11 cellular contexts compared by ENCODE assay signal in genomic region chr3:14810070-14810732, GRCh38. TPM values are rescaled to one million over a fixed set of nuclear protein-coding genes. Genes with fewer than 3 reads are reported as not detected.
DNase-seq lines count a peak whose midpoint lies in the region; ATAC-seq and TF ChIP-seq lines count a peak whose summit lies in the region.
"Had no signal": no experiment of that assay in that cellular context is flagged by ENCODE, and none has a peak within 500 bp of the region (broad histone marks: within the 10 kb centered on the region; RNA-seq: fewer than 3 reads in every experiment).

No MANE protein-coding gene starts in this region.

- ATAC-seq in thoracic aorta (ENCODE audit: insufficient number of reproducible peaks, low FRiP score, low read depth) (no peak), HG03469 (IDR thresholded peaks at IDR 0.05; ENCODE audit: unreplicated experiment) (no peak), HG02840 (IDR thresholded peaks at IDR 0.05; ENCODE audit: low FRiP score, unreplicated experiment) (no peak)

- TF ChIP-seq CTCF in fibroblast of pulmonary artery (IDR thresholded peaks at IDR 0.05; ENCODE audit: low read length, missing control alignments) (no peak), thoracic aorta (IDR thresholded peaks at IDR 0.05) (no peak)

- WGBS in mesodermal cell (ENCODE audit: insufficient coverage in 2 of 2), 2 experiments: 4 to 5% methylated on average over 28 to 42 of the region's 75 CpGs

- H3K4me1 ChIP-seq in mesodermal cell (ENCODE audit: control insufficient read depth, insufficient read depth, low read length, poor library complexity, severe bottlenecking): peaks cover 8% of the 10 kb centered on the region
- peaks cover 0 to 7% of the 10 kb centered on the region in 2 donors for H3K4me1 ChIP-seq in thoracic aorta (ENCODE audit: control insufficient read depth in 1 of 2, low read depth in 2 of 2)

- DNase-seq in SW480 (ENCODE audit: low spot score): peak; percentile 64
- DNase-seq in fibroblast of pulmonary artery (ENCODE audit: low read depth): peak; percentile 21
- no peak for DNase-seq in thoracic aorta (ENCODE audit: low spot score)
- no peak for DNase-seq in COLO668 (lab: John Stamatoyannopoulos, UW; ENCODE audit: unreplicated experiment)
- no peak for DNase-seq in NK-92 (lab: John Stamatoyannopoulos, UW; ENCODE audit: unreplicated experiment)
- DNase-seq: activated CD4-positive, alpha-beta T cell treated with anti-CD3 and anti-CD28 coated beads for 1 hour; hypothalamus had no signal

- peak overlapping the region; percentile 14 for H3K4me3 ChIP-seq in fibroblast of pulmonary artery (replicated peaks; ENCODE audit: low read depth, low read length)
- peak overlapping the region; percentile 52 for H3K4me3 ChIP-seq in mesodermal cell (ENCODE audit: extremely low read depth, insufficient read depth, low read length, poor library complexity, severe bottlenecking)
- H3K4me3 ChIP-seq in thoracic aorta: peak overlapping the region; percentile 64

- H3K36me3 ChIP-seq in mesodermal cell (ENCODE audit: control insufficient read depth, insufficient read depth, low read length) (no peaks in the 10 kb centered on the region), thoracic aorta (no peaks in the 10 kb centered on the region)

- H3K27ac ChIP-seq in mesodermal cell (ENCODE audit: low read depth, low read length, severe bottlenecking) (no peak overlapping the region), thoracic aorta (peak overlapping the region in 1 of 2 donors; percentile 35)

- H3K9me3 ChIP-seq in mesodermal cell (ENCODE audit: control insufficient read depth, low read length) (no peaks in the 10 kb centered on the region), thoracic aorta (no peaks in the 10 kb centered on the region)

- no peaks in the 10 kb centered on the region for H3K27me3 ChIP-seq in thoracic aorta (replicated peaks; ENCODE audit: insufficient read depth)

RNA-seq across cellular contexts. Expression of gene FGD5, which starts 8.6 kb away (rescaled TPM):
- polyA plus RNA-seq in mesodermal cell (2013, experiment 1 of 2): 39.9 TPM
- polyA plus RNA-seq in mesodermal cell (2013, experiment 2 of 2): 27.6 TPM
- total RNA-seq in thoracic aorta: 10 to 100 TPM; 15.4 to 21.4 TPM
- total RNA-seq: LHCN-M2 had no signal

Comparison
In these comparisons a context has a peak if more than half of its experiments do, and no peak if none do; other contexts are left out.
1. DNase-seq: peak in SW480 (single experiment) and fibroblast of pulmonary artery (single experiment); none in thoracic aorta (single experiment), COLO668 (single experiment) and NK-92 (single experiment).
2. H3K4me3 ChIP-seq: peak in every context shown above with its lines; median percentile 64 in thoracic aorta; 52 in mesodermal cell; 14 in fibroblast of pulmonary artery.